In the genomic region with DNA sequence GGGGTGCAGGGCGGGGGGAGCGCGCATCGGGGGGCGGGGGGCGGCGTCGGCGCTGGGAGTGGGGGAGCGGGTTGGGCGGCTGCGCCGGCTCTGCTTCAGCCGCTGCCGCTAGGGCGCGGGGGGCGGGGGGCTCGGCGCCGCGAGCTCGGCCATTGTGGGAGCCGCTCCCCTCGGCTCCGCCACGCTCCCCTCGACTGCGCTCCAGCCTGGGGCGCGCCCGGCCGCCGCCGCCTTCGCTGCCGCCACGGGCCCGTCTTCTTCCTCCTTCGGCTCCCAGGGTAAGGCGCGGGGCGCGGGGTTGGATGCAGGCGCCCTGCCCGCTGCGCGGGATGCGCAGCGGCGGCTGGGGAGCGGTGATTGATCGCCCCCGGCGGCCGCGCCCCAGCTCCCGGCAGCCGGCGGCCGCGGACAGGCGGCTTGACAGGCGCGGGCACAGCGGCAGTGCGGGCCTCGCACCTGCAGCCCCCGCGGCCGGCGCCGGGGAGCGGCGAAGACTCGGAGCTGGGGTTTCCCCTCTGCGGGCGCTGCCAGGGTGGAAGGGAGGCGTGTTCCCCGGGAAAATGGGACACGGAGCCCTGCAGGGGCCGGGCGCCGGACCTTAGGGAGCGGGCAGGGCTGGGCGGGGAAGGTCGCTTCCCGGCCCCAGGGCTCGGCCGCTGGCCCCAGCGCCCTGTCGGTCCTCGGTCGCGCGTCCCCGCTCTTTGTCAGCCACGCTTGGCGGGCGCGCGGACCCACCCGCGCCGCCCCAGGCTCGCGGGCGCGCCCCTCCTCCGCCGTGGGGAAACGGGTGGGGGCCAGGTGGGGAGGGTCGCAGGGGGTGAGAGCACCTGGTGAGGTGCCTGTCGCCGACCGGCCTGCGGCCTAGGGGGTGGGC, we compare ENCODE assay signal across 8 cellular contexts. TPM values are rescaled to one million over a fixed set of nuclear protein-coding genes. Genes with fewer than 3 reads are reported as not detected.
DNase-seq lines count a peak whose midpoint lies in the region; ATAC-seq and TF ChIP-seq lines count a peak whose summit lies in the region.

No MANE protein-coding gene starts in this region.

- peaks cover 29 to 51% (median 37%) of the 10 kb centered on the region in 3 donors for H3K27me3 Mint-ChIP-seq in CD14-positive monocyte (ENCODE audit: low read depth in 3 of 3)
- peaks cover 44% of the 10 kb centered on the region for H3K27me3 Mint-ChIP-seq in activated CD8-positive, alpha-beta T cell treated with anti-CD3 and anti-CD28 coated beads, Interleukin-2, amount 10 ng/mL, durations not matched to agents 7 days and 5 days (ENCODE audit: low read depth)

- intact Hi-C loops in CD14-positive monocyte (cut with micrococcal nuclease), result no loop called here

- H3K9me3 ChIP-seq in parathyroid adenoma (ENCODE audit: control insufficient read depth, low read length), result no peaks in the 10 kb centered on the region

- H3K27me3 ChIP-seq in foreskin keratinocyte (peaks cover 61% of the 10 kb centered on the region), parathyroid adenoma (ENCODE audit: control insufficient read depth, insufficient read depth, low read length) (no peaks in the 10 kb centered on the region)

- CTCF ChIA-PET in HEK293T (lab: Yijun Ruan, JAX), result interaction anchor here (1.1 kb wide), 1 partner anchor 11 kb away, joined by 3 read pairs; no protein-coding TSS in a partner anchor
- CTCF ChIA-PET in activated CD8-positive, alpha-beta T cell treated with anti-CD3 and anti-CD28 coated beads, Interleukin-2, amount 10 ng/mL, durations not matched to agents 7 days and 5 days (lab: Charles Lee), result interaction anchor here (3.3 kb wide), 1 partner anchor 10 kb away, joined by 20 read pairs; no protein-coding TSS in a partner anchor

- peaks cover 15% of the 10 kb centered on the region for H3K4me1 Mint-ChIP-seq in CD14-positive monocyte
- H3K4me1 Mint-ChIP-seq in activated CD8-positive, alpha-beta T cell treated with anti-CD3 and anti-CD28 coated beads, Interleukin-2, amount 10 ng/mL, durations not matched to agents 7 days and 5 days (ENCODE audit: low read depth), result peaks cover 5% of the 10 kb centered on the region

- no peak overlapping the region for H3K4me3 ChIP-seq in parathyroid adenoma (ENCODE audit: low read depth, low read length)

- POLR2A ChIA-PET in HEK293T (lab: Yijun Ruan, JAX), result interaction anchor here (2.0 kb wide), 1 partner anchor 55 kb away, joined by 6 read pairs; a partner anchor contains a TSS
- POLR2A ChIA-PET in activated CD8-positive, alpha-beta T cell treated with anti-CD3 and anti-CD28 coated beads, Interleukin-2, amount 10 ng/mL, durations not matched to agents 7 days and 5 days (lab: Charles Lee), result no interaction called here

- no peaks in the 10 kb centered on the region for H3K36me3 ChIP-seq in parathyroid adenoma (ENCODE audit: control insufficient read depth, insufficient read depth, low read length)

- H3K9ac ChIP-seq in parathyroid adenoma, result no peak overlapping the region

- H3K4me1 ChIP-seq in foreskin keratinocyte (peaks cover under 1% of the 10 kb centered on the region), parathyroid adenoma (no peaks in the 10 kb centered on the region)

- H3K27ac ChIP-seq in foreskin keratinocyte (no peak overlapping the region), parathyroid adenoma (no peak overlapping the region)

- peak overlapping the region in 1 of 2 donors; percentile 90 for H3K4me3 Mint-ChIP-seq in CD14-positive monocyte
- H3K4me3 Mint-ChIP-seq in activated CD8-positive, alpha-beta T cell treated with anti-CD3 and anti-CD28 coated beads, Interleukin-2, amount 10 ng/mL, durations not matched to agents 7 days and 5 days, result no peak overlapping the region

- peak; percentile 84 for ATAC-seq in activated CD8-positive, alpha-beta T cell treated with anti-CD3 and anti-CD28 coated beads, Interleukin-2, amount 10 ng/mL, durations not matched to agents 7 days and 5 days
- ATAC-seq in foreskin keratinocyte, result peak; percentile 63

- peak overlapping the region; percentile 53 for H3K4me2 ChIP-seq in parathyroid adenoma (ENCODE audit: low read length)

- TF ChIP-seq CTCF in CD14-positive monocyte (IDR thresholded peaks at IDR 0.05), result no peak
- peak; percentile 5 for TF ChIP-seq CTCF in foreskin keratinocyte (conservative IDR thresholded peaks at IDR 0.05)
- TF ChIP-seq CTCF in parathyroid adenoma (IDR thresholded peaks at IDR 0.05), result no peak

- H2AFZ ChIP-seq in parathyroid adenoma, result peak overlapping the region; percentile 53

- no peaks in the 10 kb centered on the region for H3K79me2 ChIP-seq in parathyroid adenoma

- peak; percentile 52 for DNase-seq in CD14-positive monocyte (ENCODE audit: low spot score)
- DNase-seq in HEK293T (ENCODE audit: extremely low spot score), result peak; percentile 49
- peak; percentile 30 for DNase-seq in activated CD8-positive, alpha-beta T cell treated with anti-CD3 and anti-CD28 coated beads, Interleukin-2, amount 10 ng/mL, durations not matched to agents 7 days and 5 days
- DNase-seq in foreskin keratinocyte, result no peak
- DNase-seq in occipital lobe (lab: John Stamatoyannopoulos, UW), result no peak
- DNase-seq in GF-D8 (lab: John Stamatoyannopoulos, UW), result no peak
- DNase-seq in KG1 (lab: John Stamatoyannopoulos, UW), result no peak

- H3K36me3 Mint-ChIP-seq in CD14-positive monocyte, result peaks cover 0 to 9% of the 10 kb centered on the region in 2 donors
- no peaks in the 10 kb centered on the region for H3K36me3 Mint-ChIP-seq in activated CD8-positive, alpha-beta T cell treated with anti-CD3 and anti-CD28 coated beads, Interleukin-2, amount 10 ng/mL, durations not matched to agents 7 days and 5 days (ENCODE audit: low read depth)

- peak overlapping the region in 1 of 7 donors; percentile 76 for H3K27ac Mint-ChIP-seq in CD14-positive monocyte
- no peak overlapping the region for H3K27ac Mint-ChIP-seq in activated CD8-positive, alpha-beta T cell treated with anti-CD3 and anti-CD28 coated beads, Interleukin-2, amount 10 ng/mL, durations not matched to agents 7 days and 5 days

- peaks cover 0 to 6% (median 2%) of the 10 kb centered on the region in 7 donors for H3K9me3 Mint-ChIP-seq in CD14-positive monocyte
- H3K9me3 Mint-ChIP-seq in activated CD8-positive, alpha-beta T cell treated with anti-CD3 and anti-CD28 coated beads, Interleukin-2, amount 10 ng/mL, durations not matched to agents 7 days and 5 days (ENCODE audit: insufficient read depth), result no peaks in the 10 kb centered on the region

TF ChIP-seq in HEK293T, 16 proteins besides CTCF, POLR2A, EP300 and RAD21:
- TF ChIP-seq HDGF (IDR thresholded peaks at IDR 0.05; ENCODE audit: borderline replicate concordance), result no peak
- TF ChIP-seq LEF1 (IDR thresholded peaks at IDR 0.05; ENCODE audit: borderline replicate concordance), result no peak
- TF ChIP-seq CTBP1 (IDR thresholded peaks at IDR 0.05; ENCODE audit: borderline replicate concordance), result no peak
- no peak for TF ChIP-seq NFRKB (IDR thresholded peaks at IDR 0.05)
TF ChIP-seq in HEK293T: peak in this region for 0.

RNA-seq across cellular contexts. Expression of a gene that starts 55.4 kb away (rescaled TPM):
- polyA plus RNA-seq in CD14-positive monocyte (100 to 1,000 TPM; 393 to 463 TPM), foreskin keratinocyte (548 and 757 TPM in 2 replicates)
- total RNA-seq in activated CD8-positive, alpha-beta T cell treated with anti-CD3 and anti-CD28 coated beads, Interleukin-2, amount 10 ng/mL, durations not matched to agents 7 days and 5 days, result 100 to 1,000 TPM; 134 to 138 TPM
- total RNA-seq in foreskin keratinocyte (354 and 495 TPM in 2 replicates), occipital lobe (268 TPM)

Comparison
In these comparisons a context has a peak if more than half of its experiments do, and no peak if none do; other contexts are left out.
1. DNase-seq: peak in CD14-positive monocyte (single experiment), HEK293T (single experiment) and activated CD8-positive, alpha-beta T cell treated with anti-CD3 and anti-CD28 coated beads, Interleukin-2, amount 10 ng/mL, durations not matched to agents 7 days and 5 days (single experiment); none in foreskin keratinocyte (0 of 2), occipital lobe (single experiment), GF-D8 (single experiment) and KG1 (single experiment).